In genomic region chr9:86948153-86948929, GRCh38 we compare ENCODE assay signal across 1 cellular context.
TF ChIP-seq lines count a peak whose summit lies in the region.

No MANE protein-coding gene starts in this region.

TF ChIP-seq in HEK293, 187 proteins besides CTCF, POLR2A, EP300 and RAD21 (continued from another document):
- TF ChIP-seq, protein P1, sequence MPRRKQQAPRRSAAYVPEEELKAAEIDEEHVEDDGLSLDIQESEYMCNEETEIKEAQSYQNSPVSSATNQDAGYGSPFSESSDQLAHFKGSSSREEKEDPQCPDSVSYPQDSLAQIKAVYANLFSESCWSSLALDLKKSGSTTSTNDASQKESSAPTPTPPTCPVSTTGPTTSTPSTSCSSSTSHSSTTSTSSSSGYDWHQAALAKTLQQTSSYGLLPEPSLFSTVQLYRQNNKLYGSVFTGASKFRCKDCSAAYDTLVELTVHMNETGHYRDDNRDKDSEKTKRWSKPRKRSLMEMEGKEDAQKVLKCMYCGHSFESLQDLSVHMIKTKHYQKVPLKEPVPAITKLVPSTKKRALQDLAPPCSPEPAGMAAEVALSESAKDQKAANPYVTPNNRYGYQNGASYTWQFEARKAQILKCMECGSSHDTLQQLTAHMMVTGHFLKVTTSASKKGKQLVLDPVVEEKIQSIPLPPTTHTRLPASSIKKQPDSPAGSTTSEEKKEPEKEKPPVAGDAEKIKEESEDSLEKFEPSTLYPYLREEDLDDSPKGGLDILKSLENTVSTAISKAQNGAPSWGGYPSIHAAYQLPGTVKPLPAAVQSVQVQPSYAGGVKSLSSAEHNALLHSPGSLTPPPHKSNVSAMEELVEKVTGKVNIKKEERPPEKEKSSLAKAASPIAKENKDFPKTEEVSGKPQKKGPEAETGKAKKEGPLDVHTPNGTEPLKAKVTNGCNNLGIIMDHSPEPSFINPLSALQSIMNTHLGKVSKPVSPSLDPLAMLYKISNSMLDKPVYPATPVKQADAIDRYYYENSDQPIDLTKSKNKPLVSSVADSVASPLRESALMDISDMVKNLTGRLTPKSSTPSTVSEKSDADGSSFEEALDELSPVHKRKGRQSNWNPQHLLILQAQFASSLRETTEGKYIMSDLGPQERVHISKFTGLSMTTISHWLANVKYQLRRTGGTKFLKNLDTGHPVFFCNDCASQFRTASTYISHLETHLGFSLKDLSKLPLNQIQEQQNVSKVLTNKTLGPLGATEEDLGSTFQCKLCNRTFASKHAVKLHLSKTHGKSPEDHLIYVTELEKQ (tag by site-specific recombination; IDR thresholded peaks at IDR 0.05; ENCODE audit: borderline replicate concordance) = no peak
- TF ChIP-seq HOXC10 (CRISPR knock-in tag; IDR thresholded peaks at IDR 0.05) (no peak), ZBTB8A (tag by site-specific recombination; IDR thresholded peaks at IDR 0.05) (peak; percentile 96), REPIN1 (tag by site-specific recombination; IDR thresholded peaks at IDR 0.05; ENCODE audit: low read depth) (no peak), ZFP37 (tag by site-specific recombination; IDR thresholded peaks at IDR 0.05) (no peak; the same call in 1 of the 2 replicates), SP7 (tag by site-specific recombination; IDR thresholded peaks at IDR 0.05) (peak; percentile 38; the same call in 1 of the 2 replicates), ZNF211 (tag by site-specific recombination; IDR thresholded peaks at IDR 0.05; ENCODE audit: low read depth) (no peak), ZBTB26 (tag by site-specific recombination; optimal IDR thresholded peaks at IDR 0.05) (no peak), ZNF473 (tag by site-specific recombination; IDR thresholded peaks at IDR 0.05) (no peak), ZNF335 (tag by site-specific recombination; conservative IDR thresholded peaks at IDR 0.05) (peak; percentile 19; the same call in 1 of the 2 replicates), ZNF391 (tag by site-specific recombination; IDR thresholded peaks at IDR 0.05; ENCODE audit: borderline replicate concordance, low read depth) (no peak), ZNF175 (tag by site-specific recombination; IDR thresholded peaks at IDR 0.05) (no peak), ZNF423 (tag by site-specific recombination; IDR thresholded peaks at IDR 0.05) (no peak), ZNF585B (tag by site-specific recombination; IDR thresholded peaks at IDR 0.05) (no peak), ZNF26 (tag by site-specific recombination; IDR thresholded peaks at IDR 0.05) (no peak), ZNF37A (tag by site-specific recombination; IDR thresholded peaks at IDR 0.05) (no peak), ZNF521 (tag by site-specific recombination; IDR thresholded peaks at IDR 0.05) (no peak), ZNF843 (tag by site-specific recombination; IDR thresholded peaks at IDR 0.05) (0 out of 2 replicates have a peak, but pooled peaks have one; percentile 33), ZNF645 (tag by site-specific recombination; IDR thresholded peaks at IDR 0.05) (no peak), ZNF692 (tag by site-specific recombination; IDR thresholded peaks at IDR 0.05) (peak; percentile 68), ZBTB21 (tag by site-specific recombination; IDR thresholded peaks at IDR 0.05) (0 out of 2 replicates have a peak, but pooled peaks have one; percentile 22), PRDM1 (tag by site-specific recombination; IDR thresholded peaks at IDR 0.05) (0 out of 2 replicates have a peak, but pooled peaks have one; percentile 42), ZSCAN4 (tag by site-specific recombination; IDR thresholded peaks at IDR 0.05) (no peak), ZBTB7A (tag by site-specific recombination; IDR thresholded peaks at IDR 0.05; ENCODE audit: low read depth) (no peak), ZNF366 (tag by site-specific recombination; conservative IDR thresholded peaks at IDR 0.05) (peak; percentile 65), ZBTB48 (tag by site-specific recombination; IDR thresholded peaks at IDR 0.05) (peak; percentile 74; the same call in 1 of the 2 replicates), ZFP41 (tag by site-specific recombination; IDR thresholded peaks at IDR 0.05; ENCODE audit: borderline replicate concordance) (no peak), ZNF311 (tag by site-specific recombination; IDR thresholded peaks at IDR 0.05; ENCODE audit: borderline replicate concordance) (no peak), ZNF223 (tag by site-specific recombination; IDR thresholded peaks at IDR 0.05) (no peak), ZNF791 (tag by site-specific recombination; IDR thresholded peaks at IDR 0.05) (no peak), ZFP3 (tag by site-specific recombination; IDR thresholded peaks at IDR 0.05; ENCODE audit: low read depth) (no peak), ZNF202 (tag by site-specific recombination; IDR thresholded peaks at IDR 0.05; ENCODE audit: borderline replicate concordance) (no peak), ZNF354C (tag by site-specific recombination; IDR thresholded peaks at IDR 0.05; ENCODE audit: borderline replicate concordance, low read depth) (no peak), ZNF561 (tag by site-specific recombination; IDR thresholded peaks at IDR 0.05; ENCODE audit: borderline replicate concordance) (peak; percentile 81), ZSCAN30 (tag by site-specific recombination; IDR thresholded peaks at IDR 0.05) (peak; percentile 90), MZF1 (tag by site-specific recombination; IDR thresholded peaks at IDR 0.05; ENCODE audit: borderline replicate concordance) (peak; percentile 86; the same call in 1 of the 2 replicates), ZNF558 (tag by site-specific recombination; IDR thresholded peaks at IDR 0.05) (no peak), ZNF530 (tag by site-specific recombination; IDR thresholded peaks at IDR 0.05; ENCODE audit: low read depth) (no peak), ZNF24 (tag by site-specific recombination; IDR thresholded peaks at IDR 0.05) (no peak), KLF7 (tag by site-specific recombination; IDR thresholded peaks at IDR 0.05; ENCODE audit: borderline replicate concordance) (0 out of 2 replicates have a peak, but pooled peaks have one; percentile 29), ZNF768 (tag by site-specific recombination; IDR thresholded peaks at IDR 0.05) (no peak), ZNF596 (tag by site-specific recombination; IDR thresholded peaks at IDR 0.05) (no peak), BCL11B (tag by site-specific recombination; IDR thresholded peaks at IDR 0.05; ENCODE audit: low read depth) (no peak; the same call in 1 of the 2 replicates)
- TF ChIP-seq, protein P2, sequence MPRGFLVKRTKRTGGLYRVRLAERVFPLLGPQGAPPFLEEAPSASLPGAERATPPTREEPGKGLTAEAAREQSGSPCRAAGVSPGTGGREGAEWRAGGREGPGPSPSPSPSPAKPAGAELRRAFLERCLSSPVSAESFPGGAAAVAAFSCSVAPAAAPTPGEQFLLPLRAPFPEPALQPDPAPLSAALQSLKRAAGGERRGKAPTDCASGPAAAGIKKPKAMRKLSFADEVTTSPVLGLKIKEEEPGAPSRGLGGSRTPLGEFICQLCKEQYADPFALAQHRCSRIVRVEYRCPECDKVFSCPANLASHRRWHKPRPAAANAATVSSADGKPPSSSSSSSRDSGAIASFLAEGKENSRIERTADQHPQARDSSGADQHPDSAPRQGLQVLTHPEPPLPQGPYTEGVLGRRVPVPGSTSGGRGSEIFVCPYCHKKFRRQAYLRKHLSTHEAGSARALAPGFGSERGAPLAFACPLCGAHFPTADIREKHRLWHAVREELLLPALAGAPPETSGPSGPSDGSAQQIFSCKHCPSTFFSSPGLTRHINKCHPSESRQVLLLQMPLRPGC (tag by site-specific recombination; IDR thresholded peaks at IDR 0.05) = no peak
- TF ChIP-seq, protein P3, sequence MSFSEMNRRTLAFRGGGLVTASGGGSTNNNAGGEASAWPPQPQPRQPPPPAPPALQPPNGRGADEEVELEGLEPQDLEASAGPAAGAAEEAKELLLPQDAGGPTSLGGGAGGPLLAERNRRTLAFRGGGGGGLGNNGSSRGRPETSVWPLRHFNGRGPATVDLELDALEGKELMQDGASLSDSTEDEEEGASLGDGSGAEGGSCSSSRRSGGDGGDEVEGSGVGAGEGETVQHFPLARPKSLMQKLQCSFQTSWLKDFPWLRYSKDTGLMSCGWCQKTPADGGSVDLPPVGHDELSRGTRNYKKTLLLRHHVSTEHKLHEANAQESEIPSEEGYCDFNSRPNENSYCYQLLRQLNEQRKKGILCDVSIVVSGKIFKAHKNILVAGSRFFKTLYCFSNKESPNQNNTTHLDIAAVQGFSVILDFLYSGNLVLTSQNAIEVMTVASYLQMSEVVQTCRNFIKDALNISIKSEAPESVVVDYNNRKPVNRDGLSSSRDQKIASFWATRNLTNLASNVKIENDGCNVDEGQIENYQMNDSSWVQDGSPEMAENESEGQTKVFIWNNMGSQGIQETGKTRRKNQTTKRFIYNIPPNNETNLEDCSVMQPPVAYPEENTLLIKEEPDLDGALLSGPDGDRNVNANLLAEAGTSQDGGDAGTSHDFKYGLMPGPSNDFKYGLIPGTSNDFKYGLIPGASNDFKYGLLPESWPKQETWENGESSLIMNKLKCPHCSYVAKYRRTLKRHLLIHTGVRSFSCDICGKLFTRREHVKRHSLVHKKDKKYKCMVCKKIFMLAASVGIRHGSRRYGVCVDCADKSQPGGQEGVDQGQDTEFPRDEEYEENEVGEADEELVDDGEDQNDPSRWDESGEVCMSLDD (tag by site-specific recombination; IDR thresholded peaks at IDR 0.05) = 0 out of 2 replicates have a peak, but pooled peaks have one; percentile 23
